1 cellular context compared by ENCODE assay signal in genomic region chr11:119320593-119321524, GRCh38.
A peak's percentile ranks its signal among the peaks of the same experiment; 100 is the strongest.
TF ChIP-seq lines count a peak whose summit lies in the region.

No MANE protein-coding gene starts in this region.

TF ChIP-seq in K562, 482 proteins besides CTCF, POLR2A, EP300 and RAD21 (continued from another document):
- TF ChIP-seq MGA (IDR thresholded peaks at IDR 0.05): peak; percentile 44
- TF ChIP-seq CC2D1A (IDR thresholded peaks at IDR 0.05): no peak
- TF ChIP-seq ZNF431 (CRISPR knock-in tag; IDR thresholded peaks at IDR 0.05): 0 out of 2 replicates have a peak, but pooled peaks have one; percentile 22
- TF ChIP-seq SAFB2 (IDR thresholded peaks at IDR 0.05; ENCODE audit: borderline replicate concordance, low read depth, low read length, severe bottlenecking): no peak
- TF ChIP-seq CHCHD3 (CRISPR knock-in tag; IDR thresholded peaks at IDR 0.05): peak; percentile 14; the same call in 1 of the 2 replicates
- no peak for TF ChIP-seq ZNF695 (CRISPR knock-in tag; IDR thresholded peaks at IDR 0.05)
- no peak for TF ChIP-seq SMARCE1 (IDR thresholded peaks at IDR 0.05)
- no peak for TF ChIP-seq CBX3 (IDR thresholded peaks at IDR 0.05; ENCODE audit: borderline replicate concordance in 1 of 2, low read length in 2 of 2)
- peak; percentile 46 for TF ChIP-seq TBP (optimal IDR thresholded peaks at IDR 0.05; ENCODE audit: low read depth, low read length)
- TF ChIP-seq MLLT1 (IDR thresholded peaks at IDR 0.05): 0 out of 4 replicates have a peak, but pooled peaks of 1 of the 2 experiments have one; percentile 19
- TF ChIP-seq E2F6 (IDR thresholded peaks at IDR 0.05; ENCODE audit: borderline replicate concordance in 1 of 2, extremely low read depth in 1 of 2, insufficient read depth in 1 of 2, insufficient read length in 1 of 2, low read depth in 1 of 2, low read length in 1 of 2, poor library complexity in 1 of 2, severe bottlenecking in 1 of 2): peak in 1 of 2 experiments; percentile 90
- no peak for TF ChIP-seq RBM25 (IDR thresholded peaks at IDR 0.05; ENCODE audit: low read depth, low read length, severe bottlenecking)
- peak; percentile 86 for TF ChIP-seq ETV1 (tag; conservative IDR thresholded peaks at IDR 0.05; ENCODE audit: low read depth)
- TF ChIP-seq, protein P1, sequence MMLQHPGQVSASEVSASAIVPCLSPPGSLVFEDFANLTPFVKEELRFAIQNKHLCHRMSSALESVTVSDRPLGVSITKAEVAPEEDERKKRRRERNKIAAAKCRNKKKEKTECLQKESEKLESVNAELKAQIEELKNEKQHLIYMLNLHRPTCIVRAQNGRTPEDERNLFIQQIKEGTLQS (IDR thresholded peaks at IDR 0.05): no peak
- TF ChIP-seq, protein P1 (CRISPR knock-in tag; conservative IDR thresholded peaks at IDR 0.05): no peak
- peak; percentile 42; the same call in 1 of the 2 replicates for TF ChIP-seq POLR2AphosphoS5 (IDR thresholded peaks at IDR 0.05; ENCODE audit: control insufficient read depth, insufficient read depth, low read depth, low read length)
- TF ChIP-seq ZNF830 (CRISPR knock-in tag; IDR thresholded peaks at IDR 0.05): 0 out of 2 replicates have a peak, but pooled peaks have one; percentile 27
- no peak for TF ChIP-seq ETV6 (IDR thresholded peaks at IDR 0.05; ENCODE audit: borderline replicate concordance in 1 of 2, low read depth in 2 of 2, low read length in 1 of 2)
- TF ChIP-seq ETV6 (CRISPR knock-in tag; IDR thresholded peaks at IDR 0.05; ENCODE audit: borderline replicate concordance): no peak
- no peak for TF ChIP-seq MTA1 (IDR thresholded peaks at IDR 0.05; ENCODE audit: borderline replicate concordance)
- peak; percentile 31; the same call in 1 of the 2 replicates for TF ChIP-seq RB1 (IDR thresholded peaks at IDR 0.05; ENCODE audit: low read depth)
- no peak for TF ChIP-seq SRSF9 (IDR thresholded peaks at IDR 0.05; ENCODE audit: borderline replicate concordance, low read depth, low read length)
- no peak for TF ChIP-seq SRSF1 (IDR thresholded peaks at IDR 0.05; ENCODE audit: low read depth, low read length)
- no peak for TF ChIP-seq NR2C1 (IDR thresholded peaks at IDR 0.05)
- TF ChIP-seq NR2C1 (tag; IDR thresholded peaks at IDR 0.05): 0 out of 2 replicates have a peak, but pooled peaks have one; percentile 10
- no peak for TF ChIP-seq ZNF282 (CRISPR knock-in tag; IDR thresholded peaks at IDR 0.05)
- TF ChIP-seq SMAD4 (CRISPR knock-in tag; conservative IDR thresholded peaks at IDR 0.05): peak; percentile 75; the same call in 1 of the 2 replicates
- TF ChIP-seq TFAP4 (CRISPR knock-in tag; IDR thresholded peaks at IDR 0.05; ENCODE audit: borderline replicate concordance): no peak
- TF ChIP-seq ZZZ3 (IDR thresholded peaks at IDR 0.05): no peak
- peak; percentile 87 for TF ChIP-seq CCNT2 (IDR thresholded peaks at IDR 0.05; ENCODE audit: borderline replicate concordance, extremely low read depth, insufficient read length, low read depth, low read length)
- no peak for TF ChIP-seq RNF219 (CRISPR knock-in tag; IDR thresholded peaks at IDR 0.05)
- peak; percentile 21 for TF ChIP-seq PCBP1 (IDR thresholded peaks at IDR 0.05; ENCODE audit: low read depth, low read length, poor library complexity, severe bottlenecking)
- TF ChIP-seq FOXA3 (CRISPR knock-in tag; conservative IDR thresholded peaks at IDR 0.05 in 1 of 2, IDR thresholded peaks at IDR 0.05 in 1 of 2): no peak
- 0 out of 2 replicates have a peak, but pooled peaks have one; percentile 6 for TF ChIP-seq TEAD4 (IDR thresholded peaks at IDR 0.05; ENCODE audit: low read length)
- no peak for TF ChIP-seq TEAD4 (CRISPR knock-in tag; IDR thresholded peaks at IDR 0.05; ENCODE audit: borderline replicate concordance)
- peak; percentile 38 for TF ChIP-seq RBBP5 (IDR thresholded peaks at IDR 0.05; ENCODE audit: borderline replicate concordance, insufficient read depth, low read length, poor library complexity, severe bottlenecking)
- TF ChIP-seq, protein P2, sequence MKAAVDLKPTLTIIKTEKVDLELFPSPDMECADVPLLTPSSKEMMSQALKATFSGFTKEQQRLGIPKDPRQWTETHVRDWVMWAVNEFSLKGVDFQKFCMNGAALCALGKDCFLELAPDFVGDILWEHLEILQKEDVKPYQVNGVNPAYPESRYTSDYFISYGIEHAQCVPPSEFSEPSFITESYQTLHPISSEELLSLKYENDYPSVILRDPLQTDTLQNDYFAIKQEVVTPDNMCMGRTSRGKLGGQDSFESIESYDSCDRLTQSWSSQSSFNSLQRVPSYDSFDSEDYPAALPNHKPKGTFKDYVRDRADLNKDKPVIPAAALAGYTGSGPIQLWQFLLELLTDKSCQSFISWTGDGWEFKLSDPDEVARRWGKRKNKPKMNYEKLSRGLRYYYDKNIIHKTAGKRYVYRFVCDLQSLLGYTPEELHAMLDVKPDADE (conservative IDR thresholded peaks at IDR 0.05; ENCODE audit: control insufficient read depth, low read depth, low read length): peak; percentile 61; the same call in 1 of the 2 replicates
- no peak for TF ChIP-seq ZNF384 (IDR thresholded peaks at IDR 0.05; ENCODE audit: low read depth, low read length)
- TF ChIP-seq POLR2H (tag; IDR thresholded peaks at IDR 0.05; ENCODE audit: low read depth): peak; percentile 82
- TF ChIP-seq TAF9B (IDR thresholded peaks at IDR 0.05; ENCODE audit: partially characterized antibody): peak; percentile 55
